ENCODE assay signal across 8 cellular contexts in the genomic region with DNA sequence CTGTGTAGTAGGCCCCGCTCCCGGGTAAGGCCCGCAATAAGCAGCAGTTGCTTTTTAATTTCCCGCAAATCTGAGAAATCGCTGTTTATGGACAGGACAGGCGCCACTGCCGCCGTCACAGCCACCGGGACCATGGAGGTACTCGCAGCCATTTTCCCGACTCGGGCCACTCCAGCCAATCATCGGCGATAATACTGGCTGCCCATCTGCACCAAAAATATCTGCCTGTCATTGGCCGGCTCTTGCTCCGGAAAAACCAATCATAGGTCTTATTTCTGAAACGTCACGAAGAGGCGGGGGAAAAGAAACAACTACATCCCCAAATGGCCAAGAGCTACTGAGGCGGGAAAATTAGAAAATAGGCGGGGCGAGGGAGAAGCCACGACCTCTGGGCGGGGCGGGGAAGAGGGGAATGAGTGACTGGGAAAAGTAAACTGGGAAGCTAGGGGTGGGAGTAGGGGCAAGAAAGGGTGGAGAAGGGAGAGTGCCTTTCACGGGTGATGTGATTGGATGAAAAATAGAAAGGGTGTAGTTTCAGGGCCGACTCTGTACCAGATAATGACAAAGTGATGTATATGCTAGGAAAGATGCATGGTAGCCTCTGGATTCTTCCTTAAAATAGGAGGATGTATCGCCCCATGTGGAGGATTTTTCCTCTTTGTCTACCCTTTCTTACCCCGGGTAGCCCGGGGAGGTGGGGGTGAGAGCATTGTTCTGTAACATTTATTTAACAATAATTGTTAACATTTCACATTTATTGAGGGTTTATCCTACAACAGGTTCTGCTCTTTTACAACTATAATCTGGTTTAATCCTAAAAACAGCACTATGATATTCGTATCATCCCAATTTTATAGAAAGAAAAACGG. TPM values are rescaled to one million over a fixed set of nuclear protein-coding genes. Genes with fewer than 3 reads are reported as not detected.
DNase-seq lines count a peak whose midpoint lies in the region; ATAC-seq, FAIRE-seq and TF ChIP-seq lines count a peak whose summit lies in the region.

A gene with protein sequence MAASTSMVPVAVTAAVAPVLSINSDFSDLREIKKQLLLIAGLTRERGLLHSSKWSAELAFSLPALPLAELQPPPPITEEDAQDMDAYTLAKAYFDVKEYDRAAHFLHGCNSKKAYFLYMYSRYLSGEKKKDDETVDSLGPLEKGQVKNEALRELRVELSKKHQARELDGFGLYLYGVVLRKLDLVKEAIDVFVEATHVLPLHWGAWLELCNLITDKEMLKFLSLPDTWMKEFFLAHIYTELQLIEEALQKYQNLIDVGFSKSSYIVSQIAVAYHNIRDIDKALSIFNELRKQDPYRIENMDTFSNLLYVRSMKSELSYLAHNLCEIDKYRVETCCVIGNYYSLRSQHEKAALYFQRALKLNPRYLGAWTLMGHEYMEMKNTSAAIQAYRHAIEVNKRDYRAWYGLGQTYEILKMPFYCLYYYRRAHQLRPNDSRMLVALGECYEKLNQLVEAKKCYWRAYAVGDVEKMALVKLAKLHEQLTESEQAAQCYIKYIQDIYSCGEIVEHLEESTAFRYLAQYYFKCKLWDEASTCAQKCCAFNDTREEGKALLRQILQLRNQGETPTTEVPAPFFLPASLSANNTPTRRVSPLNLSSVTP (minus strand): TSS at position 163 of the 869 bp plus-strand sequence. CDS start 11 bp downstream, at position 152.

- H3K27me3 ChIP-seq in bronchial epithelial cell (ENCODE audit: control insufficient read depth, insufficient read depth, low read length) (no peaks in the 10 kb centered on the region), small intestine (ENCODE audit: control insufficient read depth in 2 of 2, insufficient read depth in 2 of 2, low read length in 2 of 2) (no peaks in the 10 kb centered on the region)

- H3K27ac ChIP-seq in small intestine (ENCODE audit: low read depth in 1 of 2, low read length in 1 of 2): peak within 1 kb of the TSS; percentile 70 to 94

- FAIRE-seq in bronchial epithelial cell (lab: Jason Lieb, UNC) (peak; percentile 18), small intestine (lab: Jason Lieb, UNC) (peak; percentile 92)

- DNase-seq in AG04449 (ENCODE audit: low read depth, low spot score): peak; percentile 88
- peak; percentile 95 for DNase-seq in NCI-H2227 treated with DMSO at 0.1 percent for 48 hours (lab: John Stamatoyannopoulos, UW)
- DNase-seq in bronchial epithelial cell (ENCODE audit: low read depth): peak; percentile 98
- DNase-seq in iPS-NIHi11 (ENCODE audit: low spot score): peak; percentile 97
- peak; percentile 99 for DNase-seq in small intestine

- TF ChIP-seq CTCF in AG04449 (IDR thresholded peaks at IDR 0.05; ENCODE audit: insufficient read depth, low read length, missing control alignments): no peak
- no peak for TF ChIP-seq CTCF in WI38 (IDR thresholded peaks at IDR 0.05; ENCODE audit: low read depth, low read length)
- no peak for TF ChIP-seq CTCF in bronchial epithelial cell (IDR thresholded peaks at IDR 0.05; ENCODE audit: insufficient read depth, low read length, severe bottlenecking)

- H3K4me1 ChIP-seq in small intestine (ENCODE audit: control insufficient read depth in 2 of 2, insufficient read depth in 1 of 2, low read depth in 1 of 2, low read length in 1 of 2): peaks cover 0 to 2% of the 10 kb centered on the region in 2 donors

- POLR2A ChIA-PET in AG04449 (lab: Yijun Ruan, JAX): interaction anchor here (0.6 to 1.0 kb wide), 5 partner anchors 27 to 216 kb away, joined by 3 to 4 read pairs (median 3); partner anchors contain the start of genes FAM53C and KDM3B

- H3K36me3 ChIP-seq in bronchial epithelial cell (ENCODE audit: control insufficient read depth, insufficient read depth, low read length): no peaks in the 10 kb centered on the region
- H3K36me3 ChIP-seq in small intestine (ENCODE audit: control insufficient read depth in 2 of 2, insufficient read depth in 2 of 2, low read length in 2 of 2): no peaks in the 10 kb centered on the region

- ATAC-seq in GM18907 (IDR thresholded peaks at IDR 0.05; ENCODE audit: unreplicated experiment): peak; percentile 97
- peak; percentile 97 for ATAC-seq in HG03159 (IDR thresholded peaks at IDR 0.05; ENCODE audit: unreplicated experiment)

- H3K9me3 ChIP-seq in small intestine (ENCODE audit: control insufficient read depth, low read depth): no peaks in the 10 kb centered on the region

- 1 to 2% (median 2%) methylated on average over 32 of the region's 32 CpGs for WGBS in small intestine, 3 donors

- H3K4me3 ChIP-seq in AG04449 (ENCODE audit: low read depth, low read length) (peak within 1 kb of the TSS; percentile 99), WI38 (ENCODE audit: low read depth, low read length) (peak within 1 kb of the TSS; percentile 98), bronchial epithelial cell (ENCODE audit: low read depth, low read length) (peak within 1 kb of the TSS; percentile 66), small intestine (ENCODE audit: low read depth in 1 of 2, low read length in 2 of 2) (peak within 1 kb of the TSS; percentile 92 to 98)

- CTCF ChIA-PET in AG04449 (lab: Yijun Ruan, JAX): interaction anchor here (1.2 to 5.9 kb wide), 4 partner anchors 10 to 140 kb away, joined by 3 to 45 read pairs (median 4); partner anchors contain the start of gene KDM3B

RNA-seq across cellular contexts. Expression of the gene that starts here (rescaled TPM):
- 19.7 and 27.4 TPM in 2 replicates for total RNA-seq in bronchial epithelial cell
- 10 to 100 TPM in 2 of 3 donors, 1 to 10 TPM in 1; 5.9 to 14.5 (median 10.3) TPM for polyA plus RNA-seq in small intestine

Comparison
In these comparisons a context has a peak if more than half of its experiments do, and no peak if none do; other contexts are left out.
1. Peak in every context shown above with its lines: DNase-seq, ATAC-seq, H3K4me3 ChIP-seq and H3K27ac ChIP-seq.